In the genomic region with DNA sequence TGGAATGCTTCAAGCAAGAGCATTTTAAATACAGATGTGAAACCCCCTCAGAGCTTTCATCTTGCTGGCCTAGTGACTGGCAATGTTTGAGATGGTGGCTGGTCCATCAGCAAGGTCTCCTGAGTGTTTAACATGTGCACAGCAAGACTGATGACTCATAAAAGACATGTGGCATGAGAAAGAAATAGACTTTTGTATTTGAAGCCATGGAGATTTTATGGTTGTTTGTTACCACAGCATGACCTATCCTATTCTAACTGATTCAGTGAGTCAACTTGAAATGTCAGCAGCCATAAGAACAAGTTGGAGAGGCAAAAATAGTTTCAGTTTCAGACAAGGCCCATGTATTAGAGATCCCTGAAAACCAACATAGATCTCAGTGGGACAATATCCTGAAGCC, we compare ENCODE assay signal across 17 cellular contexts.
DNase-seq lines count a peak whose midpoint lies in the region; ATAC-seq and TF ChIP-seq lines count a peak whose summit lies in the region.
"Had no signal": no experiment of that assay in that cellular context is flagged by ENCODE, and none has a peak within 500 bp of the region (broad histone marks: within the 10 kb centered on the region; RNA-seq: fewer than 3 reads in every experiment).

No MANE protein-coding gene starts in this region.

- H3K23ac ChIP-seq in IMR-90 (ENCODE audit: low read depth, low read length) = no peak overlapping the region

- no peak overlapping the region for H3K4ac ChIP-seq in IMR-90 (ENCODE audit: low read depth, low read length)

- in situ Hi-C loops in IMR-90 (cut with MboI; ENCODE audit: low sequenced_read_pairs) = no loop called here

- peaks cover 3 to 18% of the 10 kb centered on the region in 2 experiments; a peak in 3 of 4 replicates for H3K79me1 ChIP-seq in IMR-90 (ENCODE audit: low read depth in 1 of 2, low read length in 2 of 2)

- H3K36me3 Mint-ChIP-seq in stimulated activated memory B cell treated with anti-CD40 and anti-IgM and Interleukin-4, amounts not matched to agents 10 μg/mL and 1 μg/mL and 100 μg/mL, for 72 hours = no peaks in the 10 kb centered on the region
- no peaks in the 10 kb centered on the region for H3K36me3 Mint-ChIP-seq in activated CD8-positive, alpha-beta T cell treated with anti-CD3 and anti-CD28 coated beads for 36 hours (ENCODE audit: low read depth)
- no peaks in the 10 kb centered on the region for H3K36me3 Mint-ChIP-seq in natural killer cell
- H3K36me3 Mint-ChIP-seq: CD14-positive monocyte had no signal

- no peak overlapping the region for H2BK5ac ChIP-seq in IMR-90 (ENCODE audit: low read depth, low read length, poor library complexity, severe bottlenecking)

- TF ChIP-seq RAD21 in IMR-90 (IDR thresholded peaks at IDR 0.05; ENCODE audit: low read length) = no peak

- no peaks in the 10 kb centered on the region for H3K27me3 ChIP-seq in IMR-90 (ENCODE audit: control insufficient read depth, insufficient read depth, low read length)
- H3K27me3 ChIP-seq: SJSA1, transverse colon had no signal

- no peaks in the 10 kb centered on the region for H3K9me3 Mint-ChIP-seq in stimulated activated memory B cell treated with anti-CD40 and anti-IgM and Interleukin-4, amounts not matched to agents 10 μg/mL and 1 μg/mL and 100 μg/mL, for 72 hours
- no peaks in the 10 kb centered on the region for H3K9me3 Mint-ChIP-seq in activated CD8-positive, alpha-beta T cell treated with anti-CD3 and anti-CD28 coated beads for 36 hours
- H3K9me3 Mint-ChIP-seq in natural killer cell = peaks cover 0 to 7% of the 10 kb centered on the region in 2 donors

- no peak overlapping the region for H2AK5ac ChIP-seq in IMR-90 (ENCODE audit: low read depth, low read length)

- H3K27ac ChIP-seq in IMR-90 (ENCODE audit: insufficient read depth, low read length) = no peak overlapping the region
- H3K27ac ChIP-seq: left ventricle myocardium inferior, SJSA1, transverse colon had no signal

- H3K56ac ChIP-seq in IMR-90 (ENCODE audit: extremely low read depth, insufficient read depth, low read length) = no peak overlapping the region

- no peak overlapping the region for H2BK120ac ChIP-seq in IMR-90 (ENCODE audit: low read depth, low read length)

- no peaks in the 10 kb centered on the region for H3K4me1 ChIP-seq in IMR-90 (ENCODE audit: control insufficient read depth, insufficient read depth, low read length)
- H3K4me1 ChIP-seq: left ventricle myocardium inferior, SJSA1, transverse colon had no signal

- DNase-seq in GM04504 (ENCODE audit: low read depth) (peak; percentile 8), IMR-90 (peak; percentile 77), choroid plexus epithelial cell (ENCODE audit: low read depth) (peak; percentile 33), natural killer cell (no peak), DMS 273 treated with DMSO at 0.1 percent for 48 hours (lab: John Stamatoyannopoulos, UW) (no peak), activated T-cell treated with anti-CD3 and anti-CD28 coated beads for 4 hours (no peak)
- DNase-seq in activated CD8-positive, alpha-beta T cell treated with anti-CD3 and anti-CD28 coated beads for 36 hours = no peak
- DNase-seq: activated naive CD4-positive, alpha-beta T cell treated with Interleukin-2 at 50 U/mL for 16 hours; left ventricle myocardium inferior; NCI-H187 treated with DMSO at 0.1 percent for 48 hours; NCI-H510A; small intestine; stimulated activated CD4-positive, alpha-beta T cell treated with anti-CD3 and anti-CD28 coated beads, Interleukin-4, amount 100 ng/mL, for 4 hours; transverse colon had no signal

- H2BK15ac ChIP-seq in IMR-90 (ENCODE audit: low read depth, low read length) = no peak overlapping the region

- intact Hi-C loops in IMR-90 (cut with micrococcal nuclease) (no loop called here), natural killer cell (cut with micrococcal nuclease) (no loop called here)
- intact Hi-C loops in activated CD8-positive, alpha-beta T cell treated with anti-CD3 and anti-CD28 coated beads for 36 hours (cut with micrococcal nuclease) = no loop called here

- POLR2A ChIA-PET in IMR-90 (lab: Charles Lee; ENCODE audit: unreplicated experiment) = no interaction called here
- POLR2A ChIA-PET in activated CD8-positive, alpha-beta T cell treated with anti-CD3 and anti-CD28 coated beads for 36 hours (lab: Charles Lee) = no interaction called here

- H3K4me3 ChIP-seq in IMR-90 (ENCODE audit: insufficient read depth, low read depth, low read length) = no peak overlapping the region
- no peak overlapping the region for H3K4me3 ChIP-seq in choroid plexus epithelial cell (ENCODE audit: low read depth, low read length)
- H3K4me3 ChIP-seq: left ventricle myocardium inferior, SJSA1, transverse colon had no signal

- H2AK9ac ChIP-seq in IMR-90 (replicated peaks; ENCODE audit: low read depth, low read length, poor library complexity) = no peak overlapping the region

- H4K20me1 ChIP-seq in IMR-90 (ENCODE audit: insufficient read depth, low read length) = peaks cover 11% of the 10 kb centered on the region; the same call in 1 of the 2 replicates

- no peak overlapping the region for H3K4me3 Mint-ChIP-seq in stimulated activated memory B cell treated with anti-CD40 and anti-IgM and Interleukin-4, amounts not matched to agents 10 μg/mL and 1 μg/mL and 100 μg/mL, for 72 hours
- H3K4me3 Mint-ChIP-seq in activated CD8-positive, alpha-beta T cell treated with anti-CD3 and anti-CD28 coated beads for 36 hours = no peak overlapping the region
- no peak overlapping the region for H3K4me3 Mint-ChIP-seq in natural killer cell
- H3K4me3 Mint-ChIP-seq: CD14-positive monocyte had no signal

- no peak overlapping the region for H3K9ac ChIP-seq in IMR-90 (ENCODE audit: low read depth, low read length)

- CTCF ChIA-PET in IMR-90 (lab: Yijun Ruan, JAX) = no interaction called here
- CTCF ChIA-PET in activated CD8-positive, alpha-beta T cell treated with anti-CD3 and anti-CD28 coated beads for 36 hours (lab: Charles Lee) = no interaction called here

- no peak overlapping the region for H4K91ac ChIP-seq in IMR-90 (ENCODE audit: insufficient read depth, low read depth, low read length)

- dilution Hi-C loops in IMR-90 (cut with HindIII; ENCODE audit: low sequenced_read_pairs, unreplicated experiment) = no loop called here

- H4K5ac ChIP-seq in IMR-90 (ENCODE audit: low read depth, low read length) = no peak overlapping the region

- H3K4me1 Mint-ChIP-seq in stimulated activated memory B cell treated with anti-CD40 and anti-IgM and Interleukin-4, amounts not matched to agents 10 μg/mL and 1 μg/mL and 100 μg/mL, for 72 hours = no peaks in the 10 kb centered on the region
- no peaks in the 10 kb centered on the region for H3K4me1 Mint-ChIP-seq in activated CD8-positive, alpha-beta T cell treated with anti-CD3 and anti-CD28 coated beads for 36 hours (ENCODE audit: low read depth)
- no peaks in the 10 kb centered on the region for H3K4me1 Mint-ChIP-seq in natural killer cell
- H3K4me1 Mint-ChIP-seq: CD14-positive monocyte had no signal

- H3K36me3 ChIP-seq in IMR-90 (ENCODE audit: control insufficient read depth, insufficient read depth, low read length) = peaks cover 10% of the 10 kb centered on the region
- H3K36me3 ChIP-seq: left ventricle myocardium inferior, SJSA1, transverse colon had no signal

- H4K8ac ChIP-seq in IMR-90 (ENCODE audit: low read depth in 2 of 2, low read length in 2 of 2) = 0 out of 4 replicates have a peak overlapping the region, but pooled peaks of 1 of the 2 experiments have one; percentile 7

- TF ChIP-seq POLR2A in IMR-90 (IDR thresholded peaks at IDR 0.05; ENCODE audit: low read depth, low read length) = no peak

- ATAC-seq in IMR-90 (ENCODE audit: low read depth) (peak; percentile 66), natural killer cell (no peak)
- peak; percentile 67 for ATAC-seq in stimulated activated memory B cell treated with anti-CD40 and anti-IgM and Interleukin-4, amounts not matched to agents 10 μg/mL and 1 μg/mL and 100 μg/mL, for 72 hours
- ATAC-seq in activated CD8-positive, alpha-beta T cell treated with anti-CD3 and anti-CD28 coated beads for 36 hours = no peak

- H2AFZ ChIP-seq in IMR-90 (replicated peaks; ENCODE audit: low read length, poor library complexity) = no peak overlapping the region

- no peak for TF ChIP-seq CTCF in IMR-90 (conservative IDR thresholded peaks at IDR 0.05; ENCODE audit: low read depth, low read length)
- TF ChIP-seq CTCF in choroid plexus epithelial cell (conservative IDR thresholded peaks at IDR 0.05; ENCODE audit: low read depth, low read length) = no peak
- TF ChIP-seq CTCF in activated CD8-positive, alpha-beta T cell treated with anti-CD3 and anti-CD28 coated beads for 36 hours (IDR thresholded peaks at IDR 0.05) = no peak
- no peak for TF ChIP-seq CTCF in natural killer cell (IDR thresholded peaks at IDR 0.05)

- no peak overlapping the region for H3K27ac Mint-ChIP-seq in stimulated activated memory B cell treated with anti-CD40 and anti-IgM and Interleukin-4, amounts not matched to agents 10 μg/mL and 1 μg/mL and 100 μg/mL, for 72 hours
- H3K27ac Mint-ChIP-seq in activated CD8-positive, alpha-beta T cell treated with anti-CD3 and anti-CD28 coated beads for 36 hours = no peak overlapping the region
- H3K27ac Mint-ChIP-seq in natural killer cell = no peak overlapping the region
- H3K27ac Mint-ChIP-seq: CD14-positive monocyte had no signal

- BruUV-seq in IMR-90 (replicated peaks; lab: Mats Ljungman, UMichigan) = no TSS peak

- no peak overlapping the region for H3K4me2 ChIP-seq in IMR-90 (ENCODE audit: low read depth, low read length)

- no peaks in the 10 kb centered on the region for H3K27me3 Mint-ChIP-seq in stimulated activated memory B cell treated with anti-CD40 and anti-IgM and Interleukin-4, amounts not matched to agents 10 μg/mL and 1 μg/mL and 100 μg/mL, for 72 hours
- H3K27me3 Mint-ChIP-seq in activated CD8-positive, alpha-beta T cell treated with anti-CD3 and anti-CD28 coated beads for 36 hours = no peaks in the 10 kb centered on the region
- H3K27me3 Mint-ChIP-seq in natural killer cell (ENCODE audit: low read depth in 2 of 2) = no peaks in the 10 kb centered on the region

- peaks cover 7% of the 10 kb centered on the region for H3K9me1 ChIP-seq in IMR-90 (ENCODE audit: insufficient read depth, low read length)

- no peak overlapping the region for H2BK20ac ChIP-seq in IMR-90 (ENCODE audit: low read depth, low read length)

- H3K14ac ChIP-seq in IMR-90 (replicated peaks; ENCODE audit: low read depth, low read length) = no peak overlapping the region; the same call in 1 of the 2 replicates

- H3K9me3 ChIP-seq in IMR-90 (ENCODE audit: control insufficient read depth, insufficient read depth, low read length) = no peaks in the 10 kb centered on the region
- H3K9me3 ChIP-seq: left ventricle myocardium inferior, SJSA1, transverse colon had no signal

- no peak overlapping the region for H3K18ac ChIP-seq in IMR-90 (ENCODE audit: low read depth, low read length)

Comparison
In these comparisons a context has a peak if more than half of its experiments do, and no peak if none do; other contexts are left out.
1. DNase-seq: peak in GM04504 (single experiment), IMR-90 (single experiment) and choroid plexus epithelial cell (single experiment); none in activated CD8-positive, alpha-beta T cell treated with anti-CD3 and anti-CD28 coated beads for 36 hours (single experiment), natural killer cell (single experiment), DMS 273 treated with DMSO at 0.1 percent for 48 hours (single experiment) and activated T-cell treated with anti-CD3 and anti-CD28 coated beads for 4 hours (single experiment).
2. ATAC-seq: peak in IMR-90 (single experiment) and stimulated activated memory B cell treated with anti-CD40 and anti-IgM and Interleukin-4, amounts not matched to agents 10 μg/mL and 1 μg/mL and 100 μg/mL, for 72 hours (single experiment); none in activated CD8-positive, alpha-beta T cell treated with anti-CD3 and anti-CD28 coated beads for 36 hours (single experiment) and natural killer cell (0 of 3).